In the genomic region with DNA sequence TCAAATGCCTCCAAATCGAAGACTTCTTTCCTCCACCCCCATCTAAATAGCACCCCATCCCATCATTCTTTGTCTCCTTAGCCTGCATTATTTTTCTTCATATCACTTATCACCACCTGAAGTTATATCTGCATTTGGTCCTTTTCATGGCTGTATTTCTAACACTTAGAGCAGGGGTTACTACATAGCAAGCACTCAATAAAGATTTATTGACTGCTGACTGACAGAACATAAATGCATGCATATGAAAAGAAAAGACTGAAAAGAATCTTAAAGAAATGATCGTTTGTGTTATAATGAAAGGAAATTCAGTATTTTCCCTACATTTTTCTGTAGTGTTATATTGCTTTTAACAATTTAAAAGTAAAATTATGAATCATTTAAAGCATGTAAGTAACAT, we compare ENCODE assay signal across 29 cellular contexts. TPM values are rescaled to one million over a fixed set of nuclear protein-coding genes. Genes with fewer than 3 reads are reported as not detected.
DNase-seq lines count a peak whose midpoint lies in the region; ATAC-seq, FAIRE-seq and TF ChIP-seq lines count a peak whose summit lies in the region.
"Had no signal": no experiment of that assay in that cellular context is flagged by ENCODE, and none has a peak within 500 bp of the region (broad histone marks: within the 10 kb centered on the region; RNA-seq: fewer than 3 reads in every experiment).

No MANE protein-coding gene starts in this region.

- no peak overlapping the region for H3K4me3 ChIP-seq in CD4-positive, CD25-positive, alpha-beta regulatory T cell (ENCODE audit: low read depth, low read length)
- H3K4me3 ChIP-seq in H1 (ENCODE audit: extremely low read depth in 1 of 4, insufficient read depth in 2 of 4, low read depth in 3 of 4, low read length in 4 of 4): no peak overlapping the region
- H3K4me3 ChIP-seq in WERI-Rb-1 (ENCODE audit: low read depth, low read length): no peak overlapping the region
- H3K4me3 ChIP-seq in GM23248: no peak overlapping the region

- no peaks in the 10 kb centered on the region for H3K36me3 ChIP-seq in CD4-positive, CD25-positive, alpha-beta regulatory T cell (ENCODE audit: control insufficient read depth, insufficient read depth, low read length)
- H3K36me3 ChIP-seq in H1 (ENCODE audit: control insufficient read depth in 2 of 4, insufficient read depth in 4 of 4, low read length in 3 of 4) (no peaks in the 10 kb centered on the region), WERI-Rb-1 (no peaks in the 10 kb centered on the region), GM23248 (ENCODE audit: low read depth) (no peaks in the 10 kb centered on the region)
- H3K36me3 ChIP-seq: BE2C had no signal

- H3K27me3 ChIP-seq in CD4-positive, CD25-positive, alpha-beta regulatory T cell (ENCODE audit: control insufficient read depth, insufficient read depth, low read length): no peaks in the 10 kb centered on the region
- H3K27me3 ChIP-seq in H1 (replicated peaks in 1 of 4; ENCODE audit: control insufficient read depth in 3 of 4, extremely low read depth in 1 of 4, insufficient read depth in 3 of 4, low read length in 3 of 4) (no peaks in the 10 kb centered on the region), WERI-Rb-1 (ENCODE audit: insufficient read depth, low read depth, severe bottlenecking) (no peaks in the 10 kb centered on the region), GM23248 (replicated peaks; ENCODE audit: insufficient read depth) (no peaks in the 10 kb centered on the region)
- H3K27me3 ChIP-seq: BE2C had no signal

- H2BK120ac ChIP-seq in H1 (replicated peaks; ENCODE audit: low read depth, low read length): no peak overlapping the region

- H3K4ac ChIP-seq in H1 (replicated peaks; ENCODE audit: insufficient read length, low read depth, low read length): no peak overlapping the region

- H3K79me1 ChIP-seq in H1 (ENCODE audit: low read depth, low read length): no peaks in the 10 kb centered on the region

- H2AFZ ChIP-seq in H1 (ENCODE audit: low read length) (no peak overlapping the region), GM23248 (no peak overlapping the region)

- no peak overlapping the region for H3K14ac ChIP-seq in H1 (ENCODE audit: insufficient read length)

- no peak overlapping the region for H3K23ac ChIP-seq in H1 (ENCODE audit: insufficient read length)

- 0 out of 2 replicates have a peak overlapping the region, but pooled peaks have one; percentile 32 for H2AK5ac ChIP-seq in H1 (ENCODE audit: low read depth, low read length)

- no peak for TF ChIP-seq CTCF in VCaP (conservative IDR thresholded peaks at IDR 0.05)
- no peak for TF ChIP-seq CTCF in H1 (IDR thresholded peaks at IDR 0.05; ENCODE audit: control extremely low read depth in 1 of 3, insufficient read depth in 1 of 3, low read depth in 1 of 3, low read length in 3 of 3)
- TF ChIP-seq CTCF in progenitor cell of endocrine pancreas (IDR thresholded peaks at IDR 0.05; ENCODE audit: unreplicated experiment): no peak
- TF ChIP-seq CTCF in endothelial cell (IDR thresholded peaks at IDR 0.05; ENCODE audit: unreplicated experiment): no peak
- no peak for TF ChIP-seq CTCF in WERI-Rb-1 (IDR thresholded peaks at IDR 0.05; ENCODE audit: low read depth, low read length)
- no peak for TF ChIP-seq CTCF in CD14-positive monocyte (IDR thresholded peaks at IDR 0.05)

- no peak overlapping the region for H2BK12ac ChIP-seq in H1 (ENCODE audit: low read depth, low read length)

- no peaks in the 10 kb centered on the region for H4K20me1 ChIP-seq in H1 (replicated peaks in 1 of 2; ENCODE audit: control insufficient read depth in 1 of 2, insufficient read depth in 2 of 2, low read length in 2 of 2)
- H4K20me1 ChIP-seq in GM23248 (ENCODE audit: insufficient read depth): no peaks in the 10 kb centered on the region

- peak overlapping the region in 2 of 3 donors; percentile 17 to 51 for H3K27ac Mint-ChIP-seq in CD4-positive, CD25-positive, alpha-beta regulatory T cell
- H3K27ac Mint-ChIP-seq in progenitor cell of endocrine pancreas (peak overlapping the region; percentile 0), endothelial cell (ENCODE audit: unreplicated experiment) (no peak overlapping the region), CD14-positive monocyte (no peak overlapping the region)

- FAIRE-seq in H1 (lab: Jason Lieb, UNC): no peak
- FAIRE-seq: RCC 7860 had no signal

- TF ChIP-seq RAD21 in H1 (IDR thresholded peaks at IDR 0.05 in 1 of 2, conservative IDR thresholded peaks at IDR 0.05 in 1 of 2; ENCODE audit: low read depth in 2 of 2, low read length in 2 of 2): no peak

- no peaks in the 10 kb centered on the region for H3F3A ChIP-seq in GM23248 (ENCODE audit: insufficient read depth)

- in situ Hi-C loops in GM23248 (cut with MboI): no loop called here

- no peaks in the 10 kb centered on the region for H3K9me3 ChIP-seq in CD4-positive, CD25-positive, alpha-beta regulatory T cell (ENCODE audit: control insufficient read depth in 2 of 2, low read length in 2 of 2)
- H3K9me3 ChIP-seq in H1 (ENCODE audit: insufficient read depth in 2 of 2, low read depth in 1 of 2, low read length in 1 of 2) (no peaks in the 10 kb centered on the region), WERI-Rb-1 (ENCODE audit: severe bottlenecking) (no peaks in the 10 kb centered on the region), GM23248 (ENCODE audit: low read depth) (no peaks in the 10 kb centered on the region)
- H3K9me3 ChIP-seq: BE2C, SK-N-SH had no signal

- H3K23me2 ChIP-seq in H1 (ENCODE audit: low read depth, low read length): no peaks in the 10 kb centered on the region; the same call in 1 of the 2 replicates

- H3K4me1 ChIP-seq in CD4-positive, CD25-positive, alpha-beta regulatory T cell (ENCODE audit: control insufficient read depth, insufficient read depth, low read length, poor library complexity, severe bottlenecking): peaks cover 15% of the 10 kb centered on the region
- peaks cover 0 to 2% (median 0%) of the 10 kb centered on the region in 4 experiments; a peak in 1 of 7 replicates for H3K4me1 ChIP-seq in H1 (replicated peaks in 1 of 4; ENCODE audit: control insufficient read depth in 3 of 4, insufficient read depth in 4 of 4, low read length in 3 of 4)
- no peaks in the 10 kb centered on the region for H3K4me1 ChIP-seq in GM23248 (ENCODE audit: insufficient read depth)
- H3K4me1 ChIP-seq: BE2C had no signal

- H3K9me3 Mint-ChIP-seq in CD4-positive, CD25-positive, alpha-beta regulatory T cell: no peaks in the 10 kb centered on the region
- H3K9me3 Mint-ChIP-seq in progenitor cell of endocrine pancreas (ENCODE audit: low read depth) (no peaks in the 10 kb centered on the region), endothelial cell (ENCODE audit: unreplicated experiment) (no peaks in the 10 kb centered on the region), CD14-positive monocyte (no peaks in the 10 kb centered on the region)

- no peak overlapping the region for H2BK15ac ChIP-seq in H1 (ENCODE audit: low read length)

- H3K4me2 ChIP-seq in H1 (ENCODE audit: insufficient read depth in 1 of 2, low read depth in 2 of 2, low read length in 2 of 2): no peak overlapping the region
- no peak overlapping the region for H3K4me2 ChIP-seq in GM23248 (ENCODE audit: unreplicated experiment)
- H3K4me2 ChIP-seq: KMS-11, SK-N-SH had no signal

- CTCF ChIA-PET in H1 (lab: Charles Lee; ENCODE audit: partially characterized antibody): interaction anchor here (0.8 kb wide), 1 partner anchor 139 kb away, joined by 3 read pairs; no protein-coding TSS in a partner anchor

- no peak overlapping the region for H3K9ac ChIP-seq in H1 (replicated peaks in 1 of 4; ENCODE audit: extremely low read depth in 1 of 4, low read depth in 3 of 4, low read length in 3 of 4)
- H3K9ac ChIP-seq in GM23248: no peak overlapping the region
- H3K9ac ChIP-seq: KMS-11, SK-N-SH had no signal

- H2BK5ac ChIP-seq in H1 (ENCODE audit: low read depth, low read length): no peak overlapping the region

- H3K79me2 ChIP-seq in H1 (ENCODE audit: control insufficient read depth in 1 of 2, insufficient read depth in 2 of 2, low read length in 2 of 2): no peaks in the 10 kb centered on the region
- no peaks in the 10 kb centered on the region for H3K79me2 ChIP-seq in GM23248 (ENCODE audit: insufficient read depth)

- no peak overlapping the region for H3K27ac ChIP-seq in CD4-positive, CD25-positive, alpha-beta regulatory T cell (ENCODE audit: insufficient read depth, low read length, poor library complexity, severe bottlenecking)
- H3K27ac ChIP-seq in VCaP (peak overlapping the region; percentile 77; the same call in 1 of the 2 replicates), H1 (ENCODE audit: low read depth, low read length) (no peak overlapping the region), WERI-Rb-1 (no peak overlapping the region), GM23248 (no peak overlapping the region)
- H3K27ac ChIP-seq: KMS-11 had no signal

- no peaks in the 10 kb centered on the region for H3K9me2 ChIP-seq in GM23248 (ENCODE audit: insufficient read depth)
- H3K9me2 ChIP-seq: SK-N-SH had no signal

- POLR2A ChIA-PET in H1 (lab: Charles Lee; ENCODE audit: partially characterized antibody): no interaction called here

- no peak overlapping the region for H3K56ac ChIP-seq in H1 (replicated peaks; ENCODE audit: insufficient read length, low read depth, low read length)

- no peak overlapping the region for H4K8ac ChIP-seq in H1 (ENCODE audit: extremely low read depth, insufficient read depth, low read length)

- TF ChIP-seq EP300 in H1 (IDR thresholded peaks at IDR 0.05; ENCODE audit: borderline replicate concordance in 1 of 2, low read depth in 2 of 2, low read length in 2 of 2): no peak

- no peaks in the 10 kb centered on the region for H3K36me3 Mint-ChIP-seq in CD4-positive, CD25-positive, alpha-beta regulatory T cell
- H3K36me3 Mint-ChIP-seq in progenitor cell of endocrine pancreas (ENCODE audit: insufficient read depth) (no peaks in the 10 kb centered on the region), endothelial cell (ENCODE audit: low read depth, unreplicated experiment) (no peaks in the 10 kb centered on the region), CD14-positive monocyte (no peaks in the 10 kb centered on the region)

- no peak overlapping the region for H3K18ac ChIP-seq in H1 (ENCODE audit: extremely low read depth, low read length)

- no peak for TF ChIP-seq POLR2A in H1 (IDR thresholded peaks at IDR 0.05; ENCODE audit: control extremely low read depth in 1 of 2, low read depth in 2 of 2, low read length in 2 of 2)

- no peak for ATAC-seq in CD4-positive, CD25-positive, alpha-beta regulatory T cell (ENCODE audit: low read depth in 2 of 2)

- no peak overlapping the region for H4K5ac ChIP-seq in H1 (ENCODE audit: insufficient read length, low read depth, low read length)

- H2BK20ac ChIP-seq in H1 (ENCODE audit: low read length): no peak overlapping the region

- H3K4me3 Mint-ChIP-seq in CD4-positive, CD25-positive, alpha-beta regulatory T cell: no peak overlapping the region
- H3K4me3 Mint-ChIP-seq in progenitor cell of endocrine pancreas (ENCODE audit: low read depth): no peak overlapping the region
- no peak overlapping the region for H3K4me3 Mint-ChIP-seq in endothelial cell (ENCODE audit: unreplicated experiment)
- no peak overlapping the region for H3K4me3 Mint-ChIP-seq in CD14-positive monocyte

- no peak overlapping the region for H4K91ac ChIP-seq in H1 (replicated peaks; ENCODE audit: insufficient read length, low read length)

- H3K4me1 Mint-ChIP-seq in CD4-positive, CD25-positive, alpha-beta regulatory T cell: peaks cover 4 to 47% (median 18%) of the 10 kb centered on the region in 4 donors
- H3K4me1 Mint-ChIP-seq in progenitor cell of endocrine pancreas (ENCODE audit: low read depth): peaks cover 15% of the 10 kb centered on the region
- peaks cover 22% of the 10 kb centered on the region for H3K4me1 Mint-ChIP-seq in endothelial cell (ENCODE audit: unreplicated experiment)
- H3K4me1 Mint-ChIP-seq in CD14-positive monocyte: peaks cover 24% of the 10 kb centered on the region

- DNase-seq in CD4-positive, CD25-positive, alpha-beta regulatory T cell: no peak
- DNase-seq in H1 (ENCODE audit: low read depth in 1 of 2, low spot score in 2 of 2): no peak
- DNase-seq in progenitor cell of endocrine pancreas (ENCODE audit: low spot score, unreplicated experiment): no peak
- no peak for DNase-seq in endothelial cell (ENCODE audit: low spot score)
- DNase-seq in WERI-Rb-1: no peak
- no peak for DNase-seq in CD14-positive monocyte (ENCODE audit: low spot score)
- DNase-seq in GM23248: no peak
- DNase-seq: 8988T, ACHN, BE2C, DMS53, H7, IMR-90, NCI-H1048, NCI-H1417, NCI-H1694, NCI-H2029 treated with DMSO at 0.1 percent for 48 hours, NCI-H2227 treated with DMSO at 0.1 percent for 48 hours, NCI-H69, OCI-M1, SIG-M5, SK-N-SH, SW 1271 had no signal

- intact Hi-C loops in CD14-positive monocyte (cut with micrococcal nuclease): loop anchor here (10.0 kb wide), 7 partner anchors 56 to 186 kb away; partner anchors contain the start of genes ACTRT3 (in 1 of the 2), SEC62 (in 1 of the 2) and TERC (in 1 of the 2)

- 86% methylated on average over 2 of the region's 2 CpGs; no CpG with 5 or more reads in 1 of the 2 experiments for WGBS in H1 (ENCODE audit: extremely low coverage in 1 of 2, insufficient coverage in 1 of 2, insufficient read length in 1 of 2, insufficient replicate concordance in 2 of 2, low coverage in 1 of 2, low lambda C conversion rate in 2 of 2, missing lambda C conversion rate in 1 of 2), 2 experiments
- WGBS in GM23248 (ENCODE audit: low coverage in 1 of 2, low lambda C conversion rate in 2 of 2, missing lambda C conversion rate in 2 of 2), 2 experiments: 35 to 60% methylated on average over 2 of the region's 2 CpGs

- H3K27me3 Mint-ChIP-seq in CD4-positive, CD25-positive, alpha-beta regulatory T cell: peaks cover 14% of the 10 kb centered on the region
- H3K27me3 Mint-ChIP-seq in progenitor cell of endocrine pancreas (no peaks in the 10 kb centered on the region), endothelial cell (ENCODE audit: unreplicated experiment) (peaks cover 6% of the 10 kb centered on the region), CD14-positive monocyte (ENCODE audit: low read depth in 3 of 3) (peaks cover 0 to 6% (median 2%) of the 10 kb centered on the region in 3 donors)

RNA-seq across cellular contexts. Expression of gene LRRC31, which starts 1.4 kb away (rescaled TPM):
- total RNA-seq in CD4-positive, CD25-positive, alpha-beta regulatory T cell: not detected
- not detected for polyA plus RNA-seq in CD4-positive, CD25-positive, alpha-beta regulatory T cell
- total RNA-seq in H1 (2021; fragmentation: NEBNext Ultra II Directional; extraction: Animal tissue kit (Norgen Biotek cat#: 25700)): not detected in 2 replicates
- not detected in 2 replicates for polyA plus RNA-seq in H1 (2011; rRNA removed)
- not detected for polyA plus RNA-seq in H1 (2011; cell fraction: cytosol; rRNA removed)
- not detected for polyA plus RNA-seq in H1 (2011; cell fraction: nucleus; rRNA removed)
- polyA plus RNA-seq in H1 (2012, experiment 1 of 2): not detected in 4 replicates
- polyA plus RNA-seq in H1 (2012, experiment 2 of 2): not detected
- polyA plus RNA-seq in H1 (2013, experiment 1 of 2): not detected
- not detected for polyA plus RNA-seq in H1 (2013, experiment 2 of 2)
- not detected in 2 replicates for polyA minus RNA-seq in H1 (2011; rRNA and poly(A)+ RNA removed)
- polyA minus RNA-seq in H1 (2011; cell fraction: cytosol; rRNA and poly(A)+ RNA removed): not detected
- polyA minus RNA-seq in H1 (2011; cell fraction: nucleus; rRNA and poly(A)+ RNA removed): not detected
- total RNA-seq in progenitor cell of endocrine pancreas: 0.67 and 1.2 TPM in 2 replicates
- total RNA-seq in endothelial cell (ENCODE audit: unreplicated experiment): 0.23 TPM
- not detected for polyA plus RNA-seq in CD14-positive monocyte
- not detected in 2 replicates for total RNA-seq in GM23248 (2014; rRNA removed; shearing (Covaris generic))
- not detected in 2 replicates for polyA plus RNA-seq in GM23248 (2016; fragmentation: Nextera tagmentation; extraction: Ambion mirVana)
- total RNA-seq: Daoy, G401, H7, IMR-90, NCI-H460 had no signal
- polyA plus RNA-seq: IMR-90, SK-N-SH had no signal

RNA-seq across cellular contexts. Expression of gene SAMD7, which starts 43.0 kb away (rescaled TPM):
- not detected for total RNA-seq in CD4-positive, CD25-positive, alpha-beta regulatory T cell
- polyA plus RNA-seq in CD4-positive, CD25-positive, alpha-beta regulatory T cell: not detected
- total RNA-seq in H1 (2021; fragmentation: NEBNext Ultra II Directional; extraction: Animal tissue kit (Norgen Biotek cat#: 25700)): not detected in 2 replicates
- polyA plus RNA-seq in H1 (2011; rRNA removed) (not detected in 2 replicates), CD14-positive monocyte (not detected), GM23248 (2016; fragmentation: Nextera tagmentation; extraction: Ambion mirVana) (not detected in 2 replicates)
- polyA plus RNA-seq in H1 (2011; cell fraction: cytosol; rRNA removed): not detected
- not detected for polyA plus RNA-seq in H1 (2011; cell fraction: nucleus; rRNA removed)
- not detected in 4 replicates for polyA plus RNA-seq in H1 (2012, experiment 1 of 2)
- not detected for polyA plus RNA-seq in H1 (2012, experiment 2 of 2)
- polyA plus RNA-seq in H1 (2013, experiment 1 of 2): not detected
- not detected for polyA plus RNA-seq in H1 (2013, experiment 2 of 2)
- not detected in 2 replicates for polyA minus RNA-seq in H1 (2011; rRNA and poly(A)+ RNA removed)
- not detected for polyA minus RNA-seq in H1 (2011; cell fraction: cytosol; rRNA and poly(A)+ RNA removed)
- not detected for polyA minus RNA-seq in H1 (2011; cell fraction: nucleus; rRNA and poly(A)+ RNA removed)
- total RNA-seq in progenitor cell of endocrine pancreas (not detected in 2 replicates), endothelial cell (ENCODE audit: unreplicated experiment) (not detected)
- not detected in 2 replicates for total RNA-seq in GM23248 (2014; rRNA removed; shearing (Covaris generic))
- total RNA-seq: Daoy, G401, H7, IMR-90, NCI-H460 had no signal
- polyA plus RNA-seq: IMR-90, SK-N-SH had no signal

RNA-seq across cellular contexts. Expression of gene LRRC34, which starts 55.7 kb away (rescaled TPM):
- not detected for total RNA-seq in CD4-positive, CD25-positive, alpha-beta regulatory T cell
- under 1 TPM in 3 of 4 donors, not detected in 1; 0.06 to 0.62 (median 0.21) TPM for polyA plus RNA-seq in CD4-positive, CD25-positive, alpha-beta regulatory T cell
- total RNA-seq in H1 (2021; fragmentation: NEBNext Ultra II Directional; extraction: Animal tissue kit (Norgen Biotek cat#: 25700)): 3.3 and 4.6 TPM in 2 replicates
- polyA plus RNA-seq in H1 (2011; rRNA removed): 3.0 and 4.1 TPM in 2 replicates
- polyA plus RNA-seq in H1 (2011; cell fraction: cytosol; rRNA removed): 4.9 TPM
- 3.2 TPM for polyA plus RNA-seq in H1 (2011; cell fraction: nucleus; rRNA removed)
- 3.1 to 5.3 TPM (median 3.7 TPM) in 4 replicates for polyA plus RNA-seq in H1 (2012, experiment 1 of 2)
- polyA plus RNA-seq in H1 (2012, experiment 2 of 2): 0.83 TPM
- polyA plus RNA-seq in H1 (2013, experiment 1 of 2): 2.7 TPM
- polyA plus RNA-seq in H1 (2013, experiment 2 of 2): 3.0 TPM
- polyA minus RNA-seq in H1 (2011; rRNA and poly(A)+ RNA removed): 2.1 and 5.4 TPM in 2 replicates
- 3.2 TPM for polyA minus RNA-seq in H1 (2011; cell fraction: cytosol; rRNA and poly(A)+ RNA removed)
- polyA minus RNA-seq in H1 (2011; cell fraction: nucleus; rRNA and poly(A)+ RNA removed): 8.2 TPM
- 6.6 and 7.0 TPM in 2 replicates for total RNA-seq in progenitor cell of endocrine pancreas
- total RNA-seq in endothelial cell (ENCODE audit: unreplicated experiment): 5.6 TPM
- under 1 TPM; 0.25 to 0.61 TPM for polyA plus RNA-seq in CD14-positive monocyte
- total RNA-seq in GM23248 (2014; rRNA removed; shearing (Covaris generic)): 3.4 and 9.4 TPM in 2 replicates
- polyA plus RNA-seq in GM23248 (2016; fragmentation: Nextera tagmentation; extraction: Ambion mirVana): 4.2 and 5.9 TPM in 2 replicates
- total RNA-seq: G401 had no signal

RNA-seq across cellular contexts. Expression of gene LRRIQ4, which starts 55.7 kb away (rescaled TPM):
- total RNA-seq in CD4-positive, CD25-positive, alpha-beta regulatory T cell: not detected
- polyA plus RNA-seq in CD4-positive, CD25-positive, alpha-beta regulatory T cell: not detected
- not detected in 2 replicates for total RNA-seq in H1 (2021; fragmentation: NEBNext Ultra II Directional; extraction: Animal tissue kit (Norgen Biotek cat#: 25700))
- polyA plus RNA-seq in H1 (2011; rRNA removed): 0.08 and 0.14 TPM in 2 replicates
- 0.10 TPM for polyA plus RNA-seq in H1 (2011; cell fraction: cytosol; rRNA removed)
- polyA plus RNA-seq in H1 (2011; cell fraction: nucleus; rRNA removed): 0.17 TPM
- polyA plus RNA-seq in H1 (2012, experiment 1 of 2): 0.17 TPM in 1 of 4 replicates, not detected in the others
- polyA plus RNA-seq in H1 (2012, experiment 2 of 2): not detected
- polyA plus RNA-seq in H1 (2013, experiment 1 of 2): 0.04 TPM
- polyA plus RNA-seq in H1 (2013, experiment 2 of 2): 0.07 TPM
- polyA minus RNA-seq in H1 (2011; rRNA and poly(A)+ RNA removed): 0.25 TPM in 1 of 2 replicates, not detected in the other
- not detected for polyA minus RNA-seq in H1 (2011; cell fraction: cytosol; rRNA and poly(A)+ RNA removed)
- not detected for polyA minus RNA-seq in H1 (2011; cell fraction: nucleus; rRNA and poly(A)+ RNA removed)
- total RNA-seq in progenitor cell of endocrine pancreas: 0.31 and 0.42 TPM in 2 replicates
- 0.38 TPM for total RNA-seq in endothelial cell (ENCODE audit: unreplicated experiment)
- not detected for polyA plus RNA-seq in CD14-positive monocyte
- total RNA-seq in GM23248 (2014; rRNA removed; shearing (Covaris generic)): not detected in 2 replicates
- not detected in 2 replicates for polyA plus RNA-seq in GM23248 (2016; fragmentation: Nextera tagmentation; extraction: Ambion mirVana)
- total RNA-seq: Daoy, G401, H7, IMR-90 had no signal
- polyA plus RNA-seq: IMR-90, SK-N-SH had no signal

Comparison
In these comparisons a context has a peak if more than half of its experiments do, and no peak if none do; other contexts are left out.
1. H3K27ac Mint-ChIP-seq: peak in CD4-positive, CD25-positive, alpha-beta regulatory T cell (2 of 3) and progenitor cell of endocrine pancreas (single experiment); none in endothelial cell (single experiment) and CD14-positive monocyte (0 of 7).